Comparison of ENCODE assay signal across 15 cellular contexts in the genomic region with DNA sequence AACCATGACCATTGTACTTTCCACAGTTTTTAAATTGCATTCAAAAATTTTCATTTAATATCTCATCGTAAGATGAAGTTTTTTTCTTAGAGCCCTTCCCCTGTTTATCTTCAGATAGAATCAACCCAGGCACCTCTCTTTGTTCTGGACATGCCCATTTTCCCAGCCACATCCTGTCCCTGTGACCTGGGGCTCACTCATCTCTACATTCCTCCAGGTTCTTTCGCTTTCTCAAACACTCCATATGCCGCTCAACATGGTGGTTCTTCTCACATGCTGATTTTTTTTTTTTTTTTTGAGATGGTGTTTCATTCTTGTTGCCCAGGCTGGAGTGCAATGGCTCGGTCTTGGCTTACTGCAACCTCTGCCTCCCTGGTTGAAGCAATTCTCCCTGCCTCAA. TPM values are rescaled to one million over a fixed set of nuclear protein-coding genes. Genes with fewer than 3 reads are reported as not detected.
"Had no signal": no experiment of that assay in that cellular context is flagged by ENCODE, and none has a peak within 500 bp of the region (broad histone marks: within the 10 kb centered on the region; RNA-seq: fewer than 3 reads in every experiment).

No MANE protein-coding gene starts in this region.

RNA-seq across cellular contexts. Expression of gene LAIR2, which starts 2.9 kb away (rescaled TPM):
- total RNA-seq: naive thymus-derived CD8-positive, alpha-beta T cell; neural crest cell; omental fat pad; osteocyte; pancreas; posterior vena cava; prostate gland; pulmonary artery endothelial cell; right atrium auricular region; smooth muscle cell; suprapubic skin; testis; upper lobe of right lung; urinary bladder; uterus had no signal
- polyA plus RNA-seq: pancreas, smooth muscle cell, urinary bladder had no signal

RNA-seq across cellular contexts. Expression of gene CDC42EP5, which starts 32.4 kb away (rescaled TPM):
- total RNA-seq: naive thymus-derived CD8-positive, alpha-beta T cell had no signal
- polyA plus RNA-seq: naive thymus-derived CD8-positive, alpha-beta T cell had no signal
